ENCODE assay signal across 8 cellular contexts in genomic region chr14:36373982-36374673, GRCh38. TPM values are rescaled to one million over a fixed set of nuclear protein-coding genes. Genes with fewer than 3 reads are reported as not detected.
DNase-seq lines count a peak whose midpoint lies in the region; ATAC-seq and TF ChIP-seq lines count a peak whose summit lies in the region.

No MANE protein-coding gene starts in this region.

- intact Hi-C loops in thyroid gland (cut with DNase I), result no loop called here

- in situ Hi-C loops in KBM-7 (cut with MboI; ENCODE audit: low pct_unique_long_range_greater_than_20kb, low sequenced_read_pairs), result no loop called here

- ATAC-seq in GM21737 (IDR thresholded peaks at IDR 0.05; ENCODE audit: unreplicated experiment) (peak; percentile 86), omental fat pad (ENCODE audit: low FRiP score) (peak; percentile 76)
- ATAC-seq in activated T-cell treated with anti-CD3 and anti-CD28 coated beads, Interleukin-2, amount 50 U/mL, for 4 hours, result peak; percentile 82 to 86

- no peaks in the 10 kb centered on the region for H3K9me3 Mint-ChIP-seq in activated T-cell treated with anti-CD3 and anti-CD28 coated beads, Interleukin-2, amount 50 U/mL, for 4 hours

- peak; percentile 93 for TF ChIP-seq CTCF in fibroblast of the aortic adventitia (IDR thresholded peaks at IDR 0.05; ENCODE audit: insufficient read depth, low read length)
- TF ChIP-seq CTCF in omental fat pad (IDR thresholded peaks at IDR 0.05), result peak in 1 of 3 donors; percentile 66
- peak; percentile 55 to 92 (median 86) for TF ChIP-seq CTCF in thyroid gland (IDR thresholded peaks at IDR 0.05)

- no peak overlapping the region for H3K27ac ChIP-seq in thyroid gland

- WGBS in thyroid gland, 2 donors, result 26% methylated on average over 4 of the region's 4 CpGs

- H3K4me3 Mint-ChIP-seq in activated T-cell treated with anti-CD3 and anti-CD28 coated beads, Interleukin-2, amount 50 U/mL, for 4 hours, result no peak overlapping the region

- H3K4me1 ChIP-seq in thyroid gland, result no peaks in the 10 kb centered on the region

- H3K27me3 Mint-ChIP-seq in activated T-cell treated with anti-CD3 and anti-CD28 coated beads, Interleukin-2, amount 50 U/mL, for 4 hours (ENCODE audit: low read depth), result no peaks in the 10 kb centered on the region

- peak in 1 of 2 donors; percentile 17 for TF ChIP-seq POLR2A in thyroid gland (IDR thresholded peaks at IDR 0.05)

- no peaks in the 10 kb centered on the region for H3K36me3 ChIP-seq in thyroid gland

- H3K4me3 ChIP-seq in fibroblast of the aortic adventitia (ENCODE audit: low read depth, low read length) (no peak overlapping the region), thyroid gland (replicated peaks in 1 of 3) (no peak overlapping the region)

- no peaks in the 10 kb centered on the region for H3K27me3 ChIP-seq in thyroid gland

- peak; percentile 71 for DNase-seq in EL
- peak; percentile 81 for DNase-seq in KBM-7
- peak; percentile 50 for DNase-seq in OCI-M2 (lab: John Stamatoyannopoulos, UW; ENCODE audit: unreplicated experiment)
- DNase-seq in activated T-cell treated with anti-CD3 and anti-CD28 coated beads, Interleukin-2, amount 50 U/mL, for 4 hours, result peak; percentile 68
- peak; percentile 81 for DNase-seq in fibroblast of the aortic adventitia (ENCODE audit: low read depth)
- DNase-seq in omental fat pad (ENCODE audit: low spot score), result peak; percentile 64
- peak; percentile 87 to 92 for DNase-seq in thyroid gland

- no peaks in the 10 kb centered on the region for H3K9me3 ChIP-seq in thyroid gland

- no peaks in the 10 kb centered on the region for H3K4me1 Mint-ChIP-seq in activated T-cell treated with anti-CD3 and anti-CD28 coated beads, Interleukin-2, amount 50 U/mL, for 4 hours (ENCODE audit: low read depth)

- no peaks in the 10 kb centered on the region for H3K36me3 Mint-ChIP-seq in activated T-cell treated with anti-CD3 and anti-CD28 coated beads, Interleukin-2, amount 50 U/mL, for 4 hours (ENCODE audit: insufficient read depth)

RNA-seq across cellular contexts. Expression of gene MBIP, which starts 53.7 kb away (rescaled TPM):
- total RNA-seq in activated T-cell treated with anti-CD3 and anti-CD28 coated beads, Interleukin-2, amount 50 U/mL, for 4 hours, result 10 to 100 TPM; 40.2 to 46.0 (median 44.1) TPM
- total RNA-seq in fibroblast of the aortic adventitia (ENCODE audit: low replicate concordance), result 11.1 and 18.2 TPM in 2 replicates
- 10 to 100 TPM; 10.8 to 18.3 (median 12.4) TPM for total RNA-seq in omental fat pad
- 100 to 1,000 TPM in 1 of 4 donors, 10 to 100 TPM in 3; 80.5 to 163 (median 87.3) TPM for total RNA-seq in thyroid gland
